ENCODE assay signal across 8 cellular contexts in genomic region chr15:52568569-52569243, GRCh38. TPM values are rescaled to one million over a fixed set of nuclear protein-coding genes. Genes with fewer than 3 reads are reported as not detected.
DNase-seq lines count a peak whose midpoint lies in the region; ATAC-seq, FAIRE-seq and TF ChIP-seq lines count a peak whose summit lies in the region.

TSS of gene ARPP19 (minus strand) at chr15:52569030. CDS start at chr15:52568892, 138 bp downstream.

- peaks cover 32% of the 10 kb centered on the region for H3K36me3 ChIP-seq in OCI-LY7 (ENCODE audit: insufficient read depth, low read length)
- H3K36me3 ChIP-seq in mucosa of descending colon (ENCODE audit: low read depth): no peaks in the 10 kb centered on the region

- peaks cover 13% of the 10 kb centered on the region for H4K20me1 ChIP-seq in OCI-LY7 (ENCODE audit: insufficient read depth, low read length)

- H3K4me3 ChIP-seq in OCI-LY7 (ENCODE audit: low read depth, low read length, poor library complexity, severe bottlenecking) (peak within 1 kb of the TSS; percentile 85), epithelial cell of esophagus (ENCODE audit: low read length) (peak within 1 kb of the TSS; percentile 84), mucosa of descending colon (peak within 1 kb of the TSS; percentile 56)

- H3K9me3 ChIP-seq in OCI-LY7 (ENCODE audit: low read length) (no peaks in the 10 kb centered on the region), mucosa of descending colon (no peaks in the 10 kb centered on the region)

- peak within 1 kb of the TSS; percentile 98 for H2AFZ ChIP-seq in OCI-LY7 (ENCODE audit: low read length)

- H3K4me1 ChIP-seq in OCI-LY7 (ENCODE audit: insufficient read depth, low read length, poor library complexity, severe bottlenecking): peaks cover 30% of the 10 kb centered on the region
- peaks cover 11% of the 10 kb centered on the region for H3K4me1 ChIP-seq in mucosa of descending colon (ENCODE audit: low read depth)

- H3K9me2 ChIP-seq in OCI-LY7 (ENCODE audit: insufficient read depth, low read length): no peaks in the 10 kb centered on the region

- DNase-seq in D721Med (ENCODE audit: insufficient read length, low spot score) (peak; percentile 68), HuH-7 (ENCODE audit: low spot score) (peak; percentile 90), OCI-LY7 (ENCODE audit: low spot score) (peak; percentile 90), activated T-cell treated with anti-CD3 and anti-CD28 coated beads for 24 hours (ENCODE audit: low read depth) (peak; percentile 79), epithelial cell of esophagus (ENCODE audit: low read depth) (peak; percentile 95), mucosa of descending colon (peak; percentile 92 to 95 (median 93))
- peak; percentile 49 to 58 for DNase-seq in stimulated activated CD8-positive, alpha-beta memory T cell treated with anti-CD3 and anti-CD28 coated beads, Interleukin-4, amount 100 ng/mL, for 4 hours (ENCODE audit: low read depth in 2 of 2, low spot score in 1 of 2)

- peak; percentile 19 for TF ChIP-seq CTCF in D721Med (IDR thresholded peaks at IDR 0.05; ENCODE audit: insufficient read depth, missing control alignments)
- peak; percentile 58 for TF ChIP-seq CTCF in OCI-LY7 (conservative IDR thresholded peaks at IDR 0.05; ENCODE audit: low read length)
- peak; percentile 2 for TF ChIP-seq CTCF in epithelial cell of esophagus (IDR thresholded peaks at IDR 0.05; ENCODE audit: insufficient read depth, low read depth, low read length, missing control alignments)
- TF ChIP-seq CTCF in mucosa of descending colon (IDR thresholded peaks at IDR 0.05): no peak

- H3K79me2 ChIP-seq in OCI-LY7 (ENCODE audit: insufficient read depth, low read depth, low read length): peaks cover 49% of the 10 kb centered on the region

- CTCF ChIA-PET in OCI-LY7 (lab: Charles Lee; ENCODE audit: unreplicated experiment): no interaction called here

- intact Hi-C loops in OCI-LY7 (cut with micrococcal nuclease; ENCODE audit: unreplicated experiment): loop anchor here (1.0 kb wide), 5 partner anchors 102 to 312 kb away; no protein-coding TSS in a partner anchor
- intact Hi-C loops in mucosa of descending colon (cut with DNase I, micrococcal nuclease): no loop called here

- ATAC-seq in GM21515 (IDR thresholded peaks at IDR 0.05; ENCODE audit: unreplicated experiment) (peak; percentile 60), mucosa of descending colon (peak; percentile 92)

- peak within 1 kb of the TSS; percentile 93 for H3K4me2 ChIP-seq in OCI-LY7 (ENCODE audit: low read length)

- BruUV-seq in OCI-LY7 (replicated peaks; lab: Mats Ljungman, UMichigan): no TSS peak

- peak within 1 kb of the TSS; percentile 75 for H3K27ac ChIP-seq in OCI-LY7 (ENCODE audit: low read depth, low read length, poor library complexity, severe bottlenecking)

- POLR2A ChIA-PET in OCI-LY7 (lab: Charles Lee): interaction anchor here (0.6 to 1.7 kb wide), 3 partner anchors 9 to 114 kb away, joined by 3 to 6 read pairs (median 3); no protein-coding TSS in a partner anchor

- FAIRE-seq in D721Med (lab: Jason Lieb, UNC): no peak

RNA-seq across cellular contexts. Expression of gene ARPP19, which starts in this region (rescaled TPM):
- 48.0 and 68.3 TPM in 2 replicates for total RNA-seq in OCI-LY7 (2014; rRNA removed; shearing (Covaris generic))
- total RNA-seq in OCI-LY7 (2022) (92.9 and 101 TPM in 2 replicates), mucosa of descending colon (100 to 1,000 TPM in 2 of 3 donors, 10 to 100 TPM in 1; 64.5 to 201 (median 108) TPM)

Comparison
In these comparisons a context has a peak if more than half of its experiments do, and no peak if none do; other contexts are left out.
1. Peak in every context shown above with its lines: DNase-seq, ATAC-seq, H3K4me3 ChIP-seq and H3K27ac ChIP-seq.